9 cellular contexts compared by ENCODE assay signal in the genomic region with DNA sequence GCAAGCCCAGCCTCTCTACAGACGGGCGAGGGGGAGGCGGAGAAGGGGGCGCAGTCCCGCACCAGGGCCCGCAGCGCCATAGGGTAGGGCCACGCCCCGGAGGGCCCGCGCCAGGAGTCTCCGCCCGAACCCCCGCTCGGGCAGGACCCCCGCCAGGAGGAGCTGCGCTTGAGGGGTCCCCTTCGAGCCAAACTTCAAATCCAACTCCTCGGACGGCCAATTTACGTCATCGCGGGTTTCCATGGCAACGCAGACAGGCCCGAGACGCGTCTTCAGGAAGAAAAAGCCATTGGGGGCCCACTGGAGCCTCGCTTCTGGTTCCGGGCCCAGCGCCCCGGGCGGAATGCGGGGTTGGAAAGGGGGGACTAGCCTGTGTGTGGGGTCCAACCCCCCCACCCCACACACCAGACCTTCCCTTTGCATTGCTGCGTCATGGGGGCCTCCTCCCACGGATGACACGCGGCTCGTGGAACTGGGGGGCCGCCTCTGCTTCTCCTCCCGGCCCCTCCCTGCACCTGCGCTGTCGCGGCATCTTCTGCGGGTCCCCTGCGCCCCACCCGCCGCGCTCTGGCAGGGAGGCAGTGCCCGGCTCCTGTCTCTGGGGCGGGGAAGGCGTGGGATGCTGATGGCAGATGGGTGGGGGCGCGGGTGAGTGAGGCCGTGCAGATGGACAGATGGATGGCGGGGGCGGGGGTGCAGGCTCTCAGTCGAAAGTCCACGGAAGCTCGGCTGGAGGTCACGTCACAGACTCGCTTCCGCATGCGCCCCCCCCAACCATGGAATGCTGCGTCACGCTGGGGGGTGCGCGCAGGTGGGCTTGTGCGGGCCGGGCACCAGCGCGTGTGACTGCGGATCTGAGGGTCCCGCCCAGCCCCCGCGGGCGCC. TPM values are rescaled to one million over a fixed set of nuclear protein-coding genes. Genes with fewer than 3 reads are reported as not detected.
A peak's percentile ranks its signal among the peaks of the same experiment; 100 is the strongest.
DNase-seq lines count a peak whose midpoint lies in the region; ATAC-seq, FAIRE-seq and TF ChIP-seq lines count a peak whose summit lies in the region.
"Had no signal": no experiment of that assay in that cellular context is flagged by ENCODE, and none has a peak within 500 bp of the region (broad histone marks: within the 10 kb centered on the region; RNA-seq: fewer than 3 reads in every experiment).

No MANE protein-coding gene starts in this region.

- no peak overlapping the region for H2AK5ac ChIP-seq in H1 (ENCODE audit: low read depth, low read length)

- H3K56ac ChIP-seq in H1 (replicated peaks; ENCODE audit: insufficient read length, low read depth, low read length) = no peak overlapping the region

- TF ChIP-seq EP300 in H1 (IDR thresholded peaks at IDR 0.05; ENCODE audit: borderline replicate concordance in 1 of 2, low read depth in 2 of 2, low read length in 2 of 2) = no peak

- no peak overlapping the region for H2BK15ac ChIP-seq in H1 (ENCODE audit: low read length)

- POLR2A ChIA-PET in H1 (lab: Charles Lee; ENCODE audit: partially characterized antibody) = interaction anchor here (0.7 to 2.5 kb wide), 5 partner anchors 9 to 26 kb away, joined by 3 to 8 read pairs (median 8); partner anchors contain the start of genes FUOM and PRAP1

- H3K23ac ChIP-seq in H1 (ENCODE audit: insufficient read length) = no peak overlapping the region

- H3K4ac ChIP-seq in H1 (replicated peaks; ENCODE audit: insufficient read length, low read depth, low read length) = no peak overlapping the region

- no peak for FAIRE-seq in H1 (lab: Jason Lieb, UNC)
- FAIRE-seq: endometrium had no signal

- peaks cover 32% of the 10 kb centered on the region; the same call in 1 of the 2 replicates for H3K23me2 ChIP-seq in H1 (ENCODE audit: low read depth, low read length)

- DNase-seq in Right ventricle myocardium inferior (ENCODE audit: missing footprints) (peak; percentile 71), cardiac septum (ENCODE audit: low spot score) (no peak), H1 (ENCODE audit: low read depth in 1 of 2, low spot score in 2 of 2) (peak in 1 of 2 experiments; percentile 83), mucosa of descending colon (peak in 2 of 3 donors; percentile 62 to 64), SHP77 (lab: John Stamatoyannopoulos, UW) (no peak)
- peak; percentile 87 for DNase-seq in activated CD8-positive, alpha-beta memory T cell treated with anti-CD3 and anti-CD28 coated beads, Interleukin-2, amount 50 U/mL, for 48 hours
- DNase-seq in stimulated activated CD8-positive, alpha-beta memory T cell treated with anti-CD3 and anti-CD28 coated beads, Interleukin-2, amount 100 ng/mL, for 48 hours (ENCODE audit: low read depth in 2 of 2) = peak; percentile 59 to 65

- H3K9ac ChIP-seq in H1 (replicated peaks in 1 of 4; ENCODE audit: extremely low read depth in 1 of 4, low read depth in 3 of 4, low read length in 3 of 4) = no peak overlapping the region

- no peak overlapping the region for H2BK120ac ChIP-seq in H1 (replicated peaks; ENCODE audit: low read depth, low read length)

- no peaks in the 10 kb centered on the region for H3K79me1 ChIP-seq in H1 (ENCODE audit: low read depth, low read length)

- no peak overlapping the region for H4K91ac ChIP-seq in H1 (replicated peaks; ENCODE audit: insufficient read length, low read length)

- peak overlapping the region; percentile 35 to 64 for H3K4me2 ChIP-seq in H1 (ENCODE audit: insufficient read depth in 1 of 2, low read depth in 2 of 2, low read length in 2 of 2)

- WGBS in H1 (ENCODE audit: extremely low coverage in 1 of 2, insufficient coverage in 1 of 2, insufficient read length in 1 of 2, insufficient replicate concordance in 2 of 2, low coverage in 1 of 2, low lambda C conversion rate in 2 of 2, missing lambda C conversion rate in 1 of 2), 2 experiments = 14% methylated on average over 34 of the region's 76 CpGs; no CpG with 5 or more reads in 1 of the 2 experiments

- no peak overlapping the region for H2AFZ ChIP-seq in H1 (ENCODE audit: low read length)

- H3K9me3 ChIP-seq in H1 (ENCODE audit: insufficient read depth in 2 of 2, low read depth in 1 of 2, low read length in 1 of 2) (peaks cover 0 to 12% of the 10 kb centered on the region in 2 experiments; a peak in 1 of 4 replicates), mucosa of descending colon (no peaks in the 10 kb centered on the region)

- H3K27ac ChIP-seq in H1 (ENCODE audit: low read depth, low read length) = no peak overlapping the region

- CTCF ChIA-PET in H1 (lab: Charles Lee; ENCODE audit: partially characterized antibody) = interaction anchor here (0.9 to 1.5 kb wide), 2 partner anchors 12 to 26 kb away, joined by 3 to 5 read pairs; partner anchors contain the start of gene PRAP1

- no peak overlapping the region for H4K5ac ChIP-seq in H1 (ENCODE audit: insufficient read length, low read depth, low read length)

- H3K4me1 ChIP-seq in H1 (replicated peaks in 1 of 4; ENCODE audit: control insufficient read depth in 3 of 4, insufficient read depth in 4 of 4, low read length in 3 of 4) = peaks cover 0 to 18% (median 4%) of the 10 kb centered on the region in 4 experiments; a peak in 5 of 7 replicates
- H3K4me1 ChIP-seq in mucosa of descending colon (ENCODE audit: low read depth) = peaks cover 14% of the 10 kb centered on the region

- no peak overlapping the region for H2BK12ac ChIP-seq in H1 (ENCODE audit: low read depth, low read length)

- H4K20me1 ChIP-seq in H1 (replicated peaks in 1 of 2; ENCODE audit: control insufficient read depth in 1 of 2, insufficient read depth in 2 of 2, low read length in 2 of 2) = peaks cover 0 to 20% of the 10 kb centered on the region in 2 experiments

- ATAC-seq in Right ventricle myocardium inferior = no peak
- peak; percentile 51 for ATAC-seq in mucosa of descending colon
- no peak for ATAC-seq in GM18868 (IDR thresholded peaks at IDR 0.05; ENCODE audit: unreplicated experiment)

- no peak overlapping the region for H3K18ac ChIP-seq in H1 (ENCODE audit: extremely low read depth, low read length)

- no peaks in the 10 kb centered on the region; a peak in 1 of 8 replicates for H3K36me3 ChIP-seq in H1 (ENCODE audit: control insufficient read depth in 2 of 4, insufficient read depth in 4 of 4, low read length in 3 of 4)
- no peaks in the 10 kb centered on the region for H3K36me3 ChIP-seq in mucosa of descending colon (ENCODE audit: low read depth)

- intact Hi-C loops in Right ventricle myocardium inferior (cut with DNase I) (no loop called here), cardiac septum (cut with DNase I) (no loop called here), mucosa of descending colon (cut with DNase I, micrococcal nuclease) (no loop called here)

- H2BK20ac ChIP-seq in H1 (ENCODE audit: low read length) = no peak overlapping the region

- 0 out of 2 replicates have a peak overlapping the region, but pooled peaks have one; percentile 35 for H4K8ac ChIP-seq in H1 (ENCODE audit: extremely low read depth, insufficient read depth, low read length)

- TF ChIP-seq RAD21 in H1 (IDR thresholded peaks at IDR 0.05 in 1 of 2, conservative IDR thresholded peaks at IDR 0.05 in 1 of 2; ENCODE audit: low read depth in 2 of 2, low read length in 2 of 2) = no peak

- H3K27me3 ChIP-seq in H1 (replicated peaks in 1 of 4; ENCODE audit: control insufficient read depth in 3 of 4, extremely low read depth in 1 of 4, insufficient read depth in 3 of 4, low read length in 3 of 4) = peaks cover 27 to 61% (median 57%) of the 10 kb centered on the region in 4 experiments

- no peak for TF ChIP-seq CTCF in H1 (IDR thresholded peaks at IDR 0.05; ENCODE audit: control extremely low read depth in 1 of 3, insufficient read depth in 1 of 3, low read depth in 1 of 3, low read length in 3 of 3)
- no peak for TF ChIP-seq CTCF in mucosa of descending colon (IDR thresholded peaks at IDR 0.05)

- H3K4me3 ChIP-seq in H1 (ENCODE audit: extremely low read depth in 1 of 4, insufficient read depth in 2 of 4, low read depth in 3 of 4, low read length in 4 of 4) (peak overlapping the region; percentile 7 to 58 (median 32); a peak in 7 of 8 replicates), mucosa of descending colon (no peak overlapping the region)

- TF ChIP-seq POLR2A in H1 (IDR thresholded peaks at IDR 0.05; ENCODE audit: control extremely low read depth in 1 of 2, low read depth in 2 of 2, low read length in 2 of 2) = no peak

- H3K14ac ChIP-seq in H1 (ENCODE audit: insufficient read length) = no peak overlapping the region

- no peaks in the 10 kb centered on the region for H3K79me2 ChIP-seq in H1 (ENCODE audit: control insufficient read depth in 1 of 2, insufficient read depth in 2 of 2, low read length in 2 of 2)

- H2BK5ac ChIP-seq in H1 (ENCODE audit: low read depth, low read length) = no peak overlapping the region

RNA-seq across cellular contexts. Expression of gene CALY, which starts 1.2 kb away (rescaled TPM):
- total RNA-seq in Right ventricle myocardium inferior = not detected
- total RNA-seq in cardiac septum = not detected
- 1.3 and 1.7 TPM in 2 replicates for total RNA-seq in H1 (2021; fragmentation: NEBNext Ultra II Directional; extraction: Animal tissue kit (Norgen Biotek cat#: 25700))
- polyA plus RNA-seq in H1 (2011; rRNA removed) = 1.5 and 3.2 TPM in 2 replicates
- 1.6 TPM for polyA plus RNA-seq in H1 (2011; cell fraction: cytosol; rRNA removed)
- polyA plus RNA-seq in H1 (2011; cell fraction: nucleus; rRNA removed) = 2.1 TPM
- 0.88 to 2.4 TPM (median 1.5 TPM) in 4 replicates for polyA plus RNA-seq in H1 (2012, experiment 1 of 2)
- polyA plus RNA-seq in H1 (2012, experiment 2 of 2) = not detected
- polyA plus RNA-seq in H1 (2013, experiment 1 of 2) = 1.7 TPM
- 1.3 TPM for polyA plus RNA-seq in H1 (2013, experiment 2 of 2)
- not detected in 2 replicates for polyA minus RNA-seq in H1 (2011; rRNA and poly(A)+ RNA removed)
- not detected for polyA minus RNA-seq in H1 (2011; cell fraction: cytosol; rRNA and poly(A)+ RNA removed)
- not detected for polyA minus RNA-seq in H1 (2011; cell fraction: nucleus; rRNA and poly(A)+ RNA removed)
- 1 to 10 TPM in 2 of 3 donors, not detected in 1; 1.1 to 7.5 TPM for total RNA-seq in mucosa of descending colon

RNA-seq across cellular contexts. Expression of gene PRAP1, which starts 11.7 kb away (rescaled TPM):
- total RNA-seq in Right ventricle myocardium inferior (not detected), cardiac septum (not detected), mucosa of descending colon (100 to 1,000 TPM in 2 of 3 donors, 10 to 100 TPM in 1; 69.0 to 215 (median 106) TPM)
- 0.61 TPM in 1 of 2 replicates, not detected in the other for total RNA-seq in H1 (2021; fragmentation: NEBNext Ultra II Directional; extraction: Animal tissue kit (Norgen Biotek cat#: 25700))
- 1.4 and 1.6 TPM in 2 replicates for polyA plus RNA-seq in H1 (2011; rRNA removed)
- polyA plus RNA-seq in H1 (2011; cell fraction: cytosol; rRNA removed) = 0.40 TPM
- polyA plus RNA-seq in H1 (2011; cell fraction: nucleus; rRNA removed) = 0.91 TPM
- 0.72 to 1.2 TPM (median 0.87 TPM) in 4 replicates for polyA plus RNA-seq in H1 (2012, experiment 1 of 2)
- polyA plus RNA-seq in H1 (2012, experiment 2 of 2) = 1.2 TPM
- 1.1 TPM for polyA plus RNA-seq in H1 (2013, experiment 1 of 2)
- polyA plus RNA-seq in H1 (2013, experiment 2 of 2) = 1.2 TPM
- polyA minus RNA-seq in H1 (2011; rRNA and poly(A)+ RNA removed) = 0.39 TPM in 1 of 2 replicates, not detected in the other
- polyA minus RNA-seq in H1 (2011; cell fraction: cytosol; rRNA and poly(A)+ RNA removed) = not detected
- polyA minus RNA-seq in H1 (2011; cell fraction: nucleus; rRNA and poly(A)+ RNA removed) = not detected

RNA-seq across cellular contexts. Expression of gene FUOM, which starts 22.3 kb away (rescaled TPM):
- total RNA-seq in Right ventricle myocardium inferior = 7.9 TPM
- 6.1 TPM for total RNA-seq in cardiac septum
- total RNA-seq in H1 (2021; fragmentation: NEBNext Ultra II Directional; extraction: Animal tissue kit (Norgen Biotek cat#: 25700)) = 21.1 and 22.0 TPM in 2 replicates
- polyA plus RNA-seq in H1 (2011; rRNA removed) = 30.4 and 41.6 TPM in 2 replicates
- polyA plus RNA-seq in H1 (2011; cell fraction: cytosol; rRNA removed) = 34.4 TPM
- 40.7 TPM for polyA plus RNA-seq in H1 (2011; cell fraction: nucleus; rRNA removed)
- 14.1 to 21.4 TPM (median 19.5 TPM) in 4 replicates for polyA plus RNA-seq in H1 (2012, experiment 1 of 2)
- polyA plus RNA-seq in H1 (2012, experiment 2 of 2) = 31.3 TPM
- polyA plus RNA-seq in H1 (2013, experiment 1 of 2) = 26.0 TPM
- 24.2 TPM for polyA plus RNA-seq in H1 (2013, experiment 2 of 2)
- 3.3 and 4.7 TPM in 2 replicates for polyA minus RNA-seq in H1 (2011; rRNA and poly(A)+ RNA removed)
- 13.8 TPM for polyA minus RNA-seq in H1 (2011; cell fraction: cytosol; rRNA and poly(A)+ RNA removed)
- polyA minus RNA-seq in H1 (2011; cell fraction: nucleus; rRNA and poly(A)+ RNA removed) = 49.8 TPM
- total RNA-seq in mucosa of descending colon = 10 to 100 TPM; 13.5 to 22.2 (median 18.8) TPM

RNA-seq across cellular contexts. Expression of gene ZNF511, which starts 26.8 kb away (rescaled TPM):
- total RNA-seq in Right ventricle myocardium inferior = 39.4 TPM
- 34.4 TPM for total RNA-seq in cardiac septum
- total RNA-seq in H1 (2021; fragmentation: NEBNext Ultra II Directional; extraction: Animal tissue kit (Norgen Biotek cat#: 25700)) = 64.5 and 71.7 TPM in 2 replicates
- 55.4 and 70.5 TPM in 2 replicates for polyA plus RNA-seq in H1 (2011; rRNA removed)
- 50.7 TPM for polyA plus RNA-seq in H1 (2011; cell fraction: cytosol; rRNA removed)
- polyA plus RNA-seq in H1 (2011; cell fraction: nucleus; rRNA removed) = 74.1 TPM
- 46.7 to 71.7 TPM (median 59.4 TPM) in 4 replicates for polyA plus RNA-seq in H1 (2012, experiment 1 of 2)
- 86.3 TPM for polyA plus RNA-seq in H1 (2012, experiment 2 of 2)
- polyA plus RNA-seq in H1 (2013, experiment 1 of 2) = 42.1 TPM
- 37.2 TPM for polyA plus RNA-seq in H1 (2013, experiment 2 of 2)
- polyA minus RNA-seq in H1 (2011; rRNA and poly(A)+ RNA removed) = 25.8 and 35.1 TPM in 2 replicates
- polyA minus RNA-seq in H1 (2011; cell fraction: cytosol; rRNA and poly(A)+ RNA removed) = 18.7 TPM
- 26.4 TPM for polyA minus RNA-seq in H1 (2011; cell fraction: nucleus; rRNA and poly(A)+ RNA removed)
- total RNA-seq in mucosa of descending colon = 10 to 100 TPM; 39.1 to 54.0 (median 42.7) TPM

RNA-seq across cellular contexts. Expression of gene TUBGCP2, which starts 26.8 kb away (rescaled TPM):
- 44.7 TPM for total RNA-seq in Right ventricle myocardium inferior
- total RNA-seq in cardiac septum = 39.4 TPM
- total RNA-seq in H1 (2021; fragmentation: NEBNext Ultra II Directional; extraction: Animal tissue kit (Norgen Biotek cat#: 25700)) = 51.9 and 54.2 TPM in 2 replicates
- polyA plus RNA-seq in H1 (2011; rRNA removed) = 34.9 and 43.9 TPM in 2 replicates
- 37.4 TPM for polyA plus RNA-seq in H1 (2011; cell fraction: cytosol; rRNA removed)
- 90.0 TPM for polyA plus RNA-seq in H1 (2011; cell fraction: nucleus; rRNA removed)
- polyA plus RNA-seq in H1 (2012, experiment 1 of 2) = 34.7 to 46.0 TPM (median 39.6 TPM) in 4 replicates
- polyA plus RNA-seq in H1 (2012, experiment 2 of 2) = 59.6 TPM
- 29.0 TPM for polyA plus RNA-seq in H1 (2013, experiment 1 of 2)
- polyA plus RNA-seq in H1 (2013, experiment 2 of 2) = 30.8 TPM
- 37.1 and 40.7 TPM in 2 replicates for polyA minus RNA-seq in H1 (2011; rRNA and poly(A)+ RNA removed)
- polyA minus RNA-seq in H1 (2011; cell fraction: cytosol; rRNA and poly(A)+ RNA removed) = 26.8 TPM
- polyA minus RNA-seq in H1 (2011; cell fraction: nucleus; rRNA and poly(A)+ RNA removed) = 44.3 TPM
- total RNA-seq in mucosa of descending colon = 10 to 100 TPM; 48.1 to 63.4 (median 58.8) TPM

Comparison
In these comparisons a context has a peak if more than half of its experiments do, and no peak if none do; other contexts are left out.
1. DNase-seq: peak in Right ventricle myocardium inferior (single experiment), activated CD8-positive, alpha-beta memory T cell treated with anti-CD3 and anti-CD28 coated beads, Interleukin-2, amount 50 U/mL, for 48 hours (single experiment), mucosa of descending colon (2 of 3) and stimulated activated CD8-positive, alpha-beta memory T cell treated with anti-CD3 and anti-CD28 coated beads, Interleukin-2, amount 100 ng/mL, for 48 hours (2 of 2); none in cardiac septum (single experiment) and SHP77 (0 of 2).
2. RNA of gene PRAP1, which starts 11.7 kb away (total RNA-seq): 69.0 to 215 TPM in mucosa of descending colon; 0.61 TPM in H1, not detected in Right ventricle myocardium inferior (single experiment) and not detected in cardiac septum (single experiment); every median in the first group is over 10 times any median in the second.